ENCODE assay signal across 16 cellular contexts in genomic region chr15:31377030-31377429, GRCh38. TPM values are rescaled to one million over a fixed set of nuclear protein-coding genes. Genes with fewer than 3 reads are reported as not detected.
DNase-seq lines count a peak whose midpoint lies in the region; ATAC-seq, FAIRE-seq and TF ChIP-seq lines count a peak whose summit lies in the region.
"Had no signal": no experiment of that assay in that cellular context is flagged by ENCODE, and none has a peak within 500 bp of the region (broad histone marks: within the 10 kb centered on the region; RNA-seq: fewer than 3 reads in every experiment).

No MANE protein-coding gene starts in this region.

- no peak for TF ChIP-seq POLR2A in gastrocnemius medialis (IDR thresholded peaks at IDR 0.05)

- peaks cover 18% of the 10 kb centered on the region for H3K36me3 Mint-ChIP-seq in GM23338 (ENCODE audit: low read depth)
- peaks cover 88% of the 10 kb centered on the region for H3K36me3 Mint-ChIP-seq in activated CD8-positive, alpha-beta T cell treated with anti-CD3 and anti-CD28 coated beads, Interleukin-2, amount 10 ng/mL, durations not matched to agents 7 days and 5 days (ENCODE audit: low read depth)

- peaks cover 4% of the 10 kb centered on the region; the same call in 1 of the 2 replicates for H4K20me1 ChIP-seq in GM23338 (replicated peaks; ENCODE audit: insufficient read depth)

- H3K27ac Mint-ChIP-seq in GM23338, result peak overlapping the region; percentile 56; the same call in 1 of the 2 replicates
- H3K27ac Mint-ChIP-seq in activated CD8-positive, alpha-beta T cell treated with anti-CD3 and anti-CD28 coated beads, Interleukin-2, amount 10 ng/mL, durations not matched to agents 7 days and 5 days, result peak overlapping the region; percentile 20

- ATAC-seq in GM23338 (peak; percentile 19), left colon (peak; percentile 82), gastrocnemius medialis (no peak), HG02610 (IDR thresholded peaks at IDR 0.05; ENCODE audit: unreplicated experiment) (no peak)
- ATAC-seq in activated CD8-positive, alpha-beta T cell treated with anti-CD3 and anti-CD28 coated beads, Interleukin-2, amount 10 ng/mL, durations not matched to agents 7 days and 5 days, result peak; percentile 35
- ATAC-seq: foreskin keratinocyte had no signal

- H3K36me3 ChIP-seq in GM23338 (ENCODE audit: insufficient read depth), result no peaks in the 10 kb centered on the region
- peaks cover 0 to 28% of the 10 kb centered on the region in 2 donors for H3K36me3 ChIP-seq in gastrocnemius medialis

- H3K4me1 ChIP-seq in GM23338 (ENCODE audit: insufficient read depth), result peaks cover 28% of the 10 kb centered on the region
- peaks cover 41 to 52% of the 10 kb centered on the region in 2 donors for H3K4me1 ChIP-seq in gastrocnemius medialis
- H3K4me1 ChIP-seq: foreskin keratinocyte had no signal

- POLR2A ChIA-PET in activated CD8-positive, alpha-beta T cell treated with anti-CD3 and anti-CD28 coated beads, Interleukin-2, amount 10 ng/mL, durations not matched to agents 7 days and 5 days (lab: Charles Lee), result no interaction called here

- H3K4me2 ChIP-seq in GM23338, result peak overlapping the region; percentile 27; the same call in 1 of the 2 replicates

- in situ Hi-C loops in gastrocnemius medialis (cut with MboI; ENCODE audit: low sequenced_read_pairs in 4 of 4), result no loop called here

- H3K4me3 Mint-ChIP-seq in GM23338, result no peak overlapping the region
- no peak overlapping the region for H3K4me3 Mint-ChIP-seq in activated CD8-positive, alpha-beta T cell treated with anti-CD3 and anti-CD28 coated beads, Interleukin-2, amount 10 ng/mL, durations not matched to agents 7 days and 5 days

- CTCF ChIA-PET in activated CD8-positive, alpha-beta T cell treated with anti-CD3 and anti-CD28 coated beads, Interleukin-2, amount 10 ng/mL, durations not matched to agents 7 days and 5 days (lab: Charles Lee), result interaction anchor here (0.8 to 3.5 kb wide), 6 partner anchors 10 to 177 kb away, joined by 3 to 19 read pairs (median 5); no protein-coding TSS in a partner anchor

- H3K4me3 ChIP-seq in GM23338 (no peak overlapping the region), gastrocnemius medialis (no peak overlapping the region)

- H2AFZ ChIP-seq in GM23338, result no peak overlapping the region

- H3K9me2 ChIP-seq in GM23338 (ENCODE audit: insufficient read depth), result no peaks in the 10 kb centered on the region

- intact Hi-C loops in left colon (cut with DNase I, micrococcal nuclease), result no loop called here
- intact Hi-C loops in gastrocnemius medialis (cut with DNase I; ENCODE audit: low total_unique reads), result no loop called here

- H3K9me3 Mint-ChIP-seq in GM23338, result 0 out of 3 replicates have a peak, but pooled peaks cover 5% of the 10 kb centered on the region
- no peaks in the 10 kb centered on the region for H3K9me3 Mint-ChIP-seq in activated CD8-positive, alpha-beta T cell treated with anti-CD3 and anti-CD28 coated beads, Interleukin-2, amount 10 ng/mL, durations not matched to agents 7 days and 5 days (ENCODE audit: insufficient read depth)

- FAIRE-seq in frontal cortex (lab: Jason Lieb, UNC), result no peak

- H3K4me1 Mint-ChIP-seq in GM23338, result peaks cover 38% of the 10 kb centered on the region
- peaks cover 71% of the 10 kb centered on the region for H3K4me1 Mint-ChIP-seq in activated CD8-positive, alpha-beta T cell treated with anti-CD3 and anti-CD28 coated beads, Interleukin-2, amount 10 ng/mL, durations not matched to agents 7 days and 5 days (ENCODE audit: low read depth)

- no peaks in the 10 kb centered on the region for H3K9me3 ChIP-seq in gastrocnemius medialis

- TF ChIP-seq CTCF in GM23338 (conservative IDR thresholded peaks at IDR 0.05; ENCODE audit: low read depth in 2 of 2), result peak; percentile 15 to 24; a peak in 1 of 4 replicates
- TF ChIP-seq CTCF in gastrocnemius medialis (IDR thresholded peaks at IDR 0.05 in 4 of 5, conservative IDR thresholded peaks at IDR 0.05 in 1 of 5), result no peak

- no peak overlapping the region for H3K27ac ChIP-seq in GM23338 (ENCODE audit: low read depth)
- H3K27ac ChIP-seq in gastrocnemius medialis, result peak overlapping the region in 3 of 4 donors; percentile 37 to 53 (median 39)
- H3K27ac ChIP-seq: foreskin keratinocyte, WERI-Rb-1 had no signal

- H3F3A ChIP-seq in GM23338 (replicated peaks; ENCODE audit: low read depth), result no peaks in the 10 kb centered on the region

- no peaks in the 10 kb centered on the region for H3K27me3 ChIP-seq in GM23338 (ENCODE audit: insufficient read depth)
- no peaks in the 10 kb centered on the region for H3K27me3 ChIP-seq in gastrocnemius medialis
- H3K27me3 ChIP-seq: foreskin keratinocyte had no signal

- H3K27me3 Mint-ChIP-seq in GM23338 (ENCODE audit: insufficient read depth, low read depth, poor library complexity), result peaks cover 18% of the 10 kb centered on the region
- no peaks in the 10 kb centered on the region for H3K27me3 Mint-ChIP-seq in activated CD8-positive, alpha-beta T cell treated with anti-CD3 and anti-CD28 coated beads, Interleukin-2, amount 10 ng/mL, durations not matched to agents 7 days and 5 days (ENCODE audit: low read depth)

- DNase-seq in GM23338 (ENCODE audit: low spot score), result peak; percentile 51
- no peak for DNase-seq in activated CD8-positive, alpha-beta T cell treated with anti-CD3 and anti-CD28 coated beads, Interleukin-2, amount 10 ng/mL, durations not matched to agents 7 days and 5 days
- peak in 1 of 2 donors; percentile 71 for DNase-seq in left colon
- no peak for DNase-seq in gastrocnemius medialis
- no peak for DNase-seq in NCI-H69 (lab: John Stamatoyannopoulos, UW)
- no peak for DNase-seq in frontal cortex (ENCODE audit: low spot score in 2 of 2)
- DNase-seq: anterior cingulate cortex; DMS 273 treated with DMSO at 0.1 percent for 48 hours; foreskin keratinocyte; mesenchymal stem cell; MV-4-11; NCI-H2081 treated with DMSO at 0.1 percent for 48 hours; NK-92 treated with Interleukin-12 subunit alpha and Interleukin-12 subunit beta, amount 100 ng/mL, for 24 hours; stimulated activated CD4-positive, alpha-beta T cell treated with anti-CD3 and anti-CD28 coated beads, Interleukin-4, amount 100 ng/mL, for 4 hours; WERI-Rb-1 had no signal

- no peaks in the 10 kb centered on the region; the same call in 1 of the 2 replicates for H3K79me2 ChIP-seq in GM23338 (replicated peaks; ENCODE audit: insufficient read depth)

RNA-seq across cellular contexts. Expression of gene KLF13, which starts 50.4 kb away (rescaled TPM):
- total RNA-seq in GM23338 (2014; rRNA removed; shearing (Covaris generic)), result 21.5 and 23.5 TPM in 2 replicates
- polyA plus RNA-seq in GM23338 (2016; fragmentation: Nextera tagmentation; extraction: Ambion mirVana), result 28.6 and 35.7 TPM in 2 replicates
- total RNA-seq in activated CD8-positive, alpha-beta T cell treated with anti-CD3 and anti-CD28 coated beads, Interleukin-2, amount 10 ng/mL, durations not matched to agents 7 days and 5 days, result 100 to 1,000 TPM; 214 to 215 TPM
- total RNA-seq in left colon, result 100 to 1,000 TPM in 1 of 2 donors, 10 to 100 TPM in 1; 36.8 to 103 TPM
- total RNA-seq in gastrocnemius medialis, result 10 to 100 TPM; 18.3 to 50.2 (median 32.9) TPM
- 45.2 TPM for total RNA-seq in frontal cortex

Comparison
In these comparisons a context has a peak if more than half of its experiments do, and no peak if none do; other contexts are left out.
1. ATAC-seq: peak in GM23338 (single experiment), activated CD8-positive, alpha-beta T cell treated with anti-CD3 and anti-CD28 coated beads, Interleukin-2, amount 10 ng/mL, durations not matched to agents 7 days and 5 days (single experiment) and left colon (single experiment); none in gastrocnemius medialis (0 of 2) and HG02610 (single experiment).
2. CTCF ChIP-seq: peak in GM23338 (2 of 2); none in gastrocnemius medialis (0 of 5).